In the genomic region with DNA sequence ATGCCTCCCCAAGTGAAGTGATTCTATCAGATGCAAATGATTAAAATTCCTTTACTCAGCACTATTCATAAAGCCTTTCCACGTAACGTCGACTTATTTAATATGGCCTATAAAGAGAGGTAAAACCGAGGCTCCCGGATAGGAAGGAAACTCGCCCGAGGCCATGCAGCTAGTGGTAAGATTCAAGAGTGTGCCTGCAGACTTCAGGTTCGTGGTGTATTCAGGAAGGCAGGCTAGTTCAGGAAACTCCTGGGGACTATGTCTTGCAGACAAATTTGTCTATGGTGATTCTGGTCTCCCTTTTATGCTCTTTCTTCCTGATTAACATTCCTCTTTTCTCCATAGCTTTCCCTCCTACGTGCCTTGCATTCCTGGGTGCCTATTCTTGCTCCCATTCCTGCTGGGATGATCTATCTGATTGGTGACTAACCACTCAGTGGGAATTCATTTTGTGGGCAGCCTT, we compare ENCODE assay signal across 20 cellular contexts.
DNase-seq lines count a peak whose midpoint lies in the region; ATAC-seq, FAIRE-seq and TF ChIP-seq lines count a peak whose summit lies in the region.
"Had no signal": no experiment of that assay in that cellular context is flagged by ENCODE, and none has a peak within 500 bp of the region (broad histone marks: within the 10 kb centered on the region; RNA-seq: fewer than 3 reads in every experiment).

No MANE protein-coding gene starts in this region.

- H4K8ac ChIP-seq in mesendoderm (ENCODE audit: low read depth, low read length) = peak overlapping the region; percentile 44

- H2BK120ac ChIP-seq in mesendoderm (ENCODE audit: low read depth, low read length) = peak overlapping the region; percentile 95

- no peaks in the 10 kb centered on the region for H3K4me1 ChIP-seq in mesendoderm (ENCODE audit: control insufficient read depth, low read depth, low read length)
- H3K4me1 ChIP-seq: gastrocnemius medialis, SJSA1, transverse colon had no signal

- H2AK5ac ChIP-seq in mesendoderm (ENCODE audit: low read length) = no peak overlapping the region

- H3K4me3 Mint-ChIP-seq in chondrocyte (ENCODE audit: unreplicated experiment) = no peak overlapping the region
- H3K4me3 Mint-ChIP-seq: activated CD8-positive, alpha-beta T cell treated with anti-CD3 and anti-CD28 coated beads for 36 hours; brain had no signal

- no peak overlapping the region for H3K4ac ChIP-seq in mesendoderm (ENCODE audit: low read depth, low read length)

- H3K27ac ChIP-seq in mesendoderm (ENCODE audit: low read depth, low read length) (peak overlapping the region; percentile 91), substantia nigra (ENCODE audit: low read depth, low read length, poor library complexity, severe bottlenecking) (no peak overlapping the region)
- H3K27ac ChIP-seq: BLaER1, gastrocnemius medialis, HL-60, SJSA1, transverse colon had no signal

- H2BK15ac ChIP-seq in mesendoderm (replicated peaks; ENCODE audit: low read depth) = no peak overlapping the region

- H3K23ac ChIP-seq in mesendoderm (ENCODE audit: low read length) = no peak overlapping the region

- no peaks in the 10 kb centered on the region for H3K36me3 ChIP-seq in mesendoderm (ENCODE audit: control insufficient read depth, insufficient read depth, low read length)
- H3K36me3 ChIP-seq: BLaER1, gastrocnemius medialis, SJSA1, transverse colon had no signal

- H3K79me2 ChIP-seq in mesendoderm (ENCODE audit: control insufficient read depth, insufficient read depth, low read length) = no peaks in the 10 kb centered on the region

- TF ChIP-seq CTCF in chondrocyte (IDR thresholded peaks at IDR 0.05) = no peak

- no peak overlapping the region for H3K4me2 ChIP-seq in mesendoderm (ENCODE audit: low read length)
- H3K4me2 ChIP-seq: BLaER1 had no signal

- DNase-seq in AG20443 (ENCODE audit: low spot score) (peak; percentile 38), HTR-8/SVneo (ENCODE audit: insufficient read length, low spot score) (peak; percentile 11), chondrocyte (ENCODE audit: low spot score) (no peak), mesendoderm (peak; percentile 94), substantia nigra (lab: John Stamatoyannopoulos, UW) (no peak), hippocampal formation (lab: John Stamatoyannopoulos, UW) (no peak), NCI-H69 (lab: John Stamatoyannopoulos, UW) (no peak)
- DNase-seq: activated CD8-positive, alpha-beta T cell treated with anti-CD3 and anti-CD28 coated beads for 36 hours; DND-41; effector memory CD4-positive, alpha-beta T cell; gastrocnemius medialis; retina; stimulated activated CD4-positive, alpha-beta T cell treated with anti-CD3 and anti-CD28 coated beads, Interleukin-4, amount 100 ng/mL, for 1 hour; transverse colon had no signal

- peaks cover 2% of the 10 kb centered on the region for H3K9me3 Mint-ChIP-seq in chondrocyte (ENCODE audit: low read depth)
- H3K9me3 Mint-ChIP-seq: activated CD8-positive, alpha-beta T cell treated with anti-CD3 and anti-CD28 coated beads for 36 hours had no signal

- H3K27me3 ChIP-seq in mesendoderm (ENCODE audit: insufficient read depth, low read length, poor library complexity) = peaks cover 2% of the 10 kb centered on the region
- H3K27me3 ChIP-seq: BLaER1, gastrocnemius medialis, transverse colon had no signal

- no peak overlapping the region for H4K5ac ChIP-seq in mesendoderm (ENCODE audit: low read length)

- H3K18ac ChIP-seq in mesendoderm (ENCODE audit: low read length) = peak overlapping the region; percentile 95

- H3K9ac ChIP-seq in mesendoderm (ENCODE audit: low read length) = no peak overlapping the region
- H3K9ac ChIP-seq: BLaER1 had no signal

- peak overlapping the region; percentile 53 for H3K56ac ChIP-seq in mesendoderm (ENCODE audit: low read length)

- no peak overlapping the region for H3K4me3 ChIP-seq in mesendoderm (ENCODE audit: low read length)
- H3K4me3 ChIP-seq: BLaER1, gastrocnemius medialis, SJSA1, transverse colon had no signal

- ATAC-seq in HG03095 (IDR thresholded peaks at IDR 0.05; ENCODE audit: unreplicated experiment) = no peak
- ATAC-seq: activated CD8-positive, alpha-beta T cell treated with anti-CD3 and anti-CD28 coated beads for 36 hours; gastrocnemius medialis had no signal

- H3K27me3 Mint-ChIP-seq in chondrocyte (ENCODE audit: low read depth) = no peaks in the 10 kb centered on the region

- no peak for FAIRE-seq in HTR-8/SVneo (lab: Jason Lieb, UNC)
- FAIRE-seq: TTC549 had no signal

- peak overlapping the region; percentile 9 for H2BK5ac ChIP-seq in mesendoderm (ENCODE audit: low read length)

- H3K79me1 ChIP-seq in mesendoderm (ENCODE audit: low read length) = no peaks in the 10 kb centered on the region

- peaks cover 2% of the 10 kb centered on the region for H3K36me3 Mint-ChIP-seq in chondrocyte (ENCODE audit: low read depth)
- H3K36me3 Mint-ChIP-seq: brain had no signal

- peaks cover 54% of the 10 kb centered on the region for H3K4me1 Mint-ChIP-seq in chondrocyte (ENCODE audit: low read depth)

- H3K27ac Mint-ChIP-seq in chondrocyte (ENCODE audit: unreplicated experiment) = peak overlapping the region; percentile 74
- H3K27ac Mint-ChIP-seq: activated CD8-positive, alpha-beta T cell treated with anti-CD3 and anti-CD28 coated beads for 36 hours had no signal

- no CpG with 5 or more reads among the region's 9 CpGs for WGBS in mesendoderm (ENCODE audit: extremely low coverage, insufficient coverage, low lambda C conversion rate)

Comparison
In these comparisons a context has a peak if more than half of its experiments do, and no peak if none do; other contexts are left out.
1. DNase-seq: peak in AG20443 (single experiment), HTR-8/SVneo (single experiment) and mesendoderm (single experiment); none in chondrocyte (single experiment), substantia nigra (0 of 49), hippocampal formation (0 of 2) and NCI-H69 (single experiment).